In the genomic region with DNA sequence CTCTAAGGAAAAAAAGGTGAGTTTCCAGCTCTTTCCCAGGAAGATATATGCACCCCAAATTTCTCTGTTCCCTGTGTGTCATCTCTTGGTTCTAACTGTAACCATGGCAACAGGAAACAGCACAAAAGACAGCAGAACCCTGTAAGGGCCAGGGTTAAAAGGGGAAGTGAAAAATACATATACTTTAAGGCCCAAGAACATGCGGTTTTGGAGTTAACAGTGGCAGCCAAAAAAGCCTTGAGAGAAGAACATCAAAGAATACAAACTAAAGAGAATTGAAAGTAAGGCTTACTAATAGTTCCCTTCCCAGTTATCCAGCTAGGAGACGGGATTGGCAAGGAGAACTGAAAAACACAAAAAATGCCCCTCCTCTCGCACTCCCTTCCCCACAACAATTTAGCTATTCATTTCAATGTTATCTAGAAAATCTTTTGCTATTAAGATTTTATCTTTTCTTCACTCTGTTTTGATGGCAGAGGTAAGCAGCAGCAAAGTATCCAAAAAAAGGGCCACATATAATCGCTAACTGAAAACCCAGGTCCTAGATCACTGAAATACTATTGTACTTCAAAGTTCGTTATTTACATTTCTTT, we compare ENCODE assay signal across 8 cellular contexts. TPM values are rescaled to one million over a fixed set of nuclear protein-coding genes. Genes with fewer than 3 reads are reported as not detected.
A peak's percentile ranks its signal among the peaks of the same experiment; 100 is the strongest.
DNase-seq lines count a peak whose midpoint lies in the region; ATAC-seq and TF ChIP-seq lines count a peak whose summit lies in the region.

No MANE protein-coding gene starts in this region.

- H3K4me3 ChIP-seq in CD4-positive, alpha-beta memory T cell (ENCODE audit: low read length in 2 of 2): peak overlapping the region; percentile 95 to 100
- H3K4me3 ChIP-seq in esophagus squamous epithelium: peak overlapping the region; percentile 59 to 79 (median 78)
- peak overlapping the region; percentile 59 to 77 for H3K4me3 ChIP-seq in prostate gland

- H3K36me3 ChIP-seq in CD4-positive, alpha-beta memory T cell (ENCODE audit: insufficient read depth, low read length): no peaks in the 10 kb centered on the region
- H3K36me3 ChIP-seq in esophagus squamous epithelium (peaks cover 0 to 12% (median 4%) of the 10 kb centered on the region in 3 donors), prostate gland (no peaks in the 10 kb centered on the region)

- H3K9me3 Mint-ChIP-seq in CD4-positive, alpha-beta memory T cell: peaks cover 0 to 10% (median 0%) of the 10 kb centered on the region in 8 donors

- peak overlapping the region; percentile 93 to 99 (median 98) for H3K27ac Mint-ChIP-seq in CD4-positive, alpha-beta memory T cell

- no peaks in the 10 kb centered on the region for H3K9me3 ChIP-seq in CD4-positive, alpha-beta memory T cell (ENCODE audit: control insufficient read depth in 1 of 2, low read length in 2 of 2)
- H3K9me3 ChIP-seq in esophagus squamous epithelium: no peaks in the 10 kb centered on the region
- H3K9me3 ChIP-seq in prostate gland: no peaks in the 10 kb centered on the region

- POLR2A ChIA-PET in CD4-positive, alpha-beta memory T cell (lab: Charles Lee; ENCODE audit: partially characterized antibody): interaction anchor here (0.7 to 2.5 kb wide), 7 partner anchors 12 to 418 kb away, joined by 3 to 10 read pairs (median 3); a partner anchor contains a TSS

- H3K4me3 Mint-ChIP-seq in CD4-positive, alpha-beta memory T cell: peak overlapping the region; percentile 91 to 99 (median 94)

- ATAC-seq in GM19043 (IDR thresholded peaks at IDR 0.05; ENCODE audit: low read depth, unreplicated experiment): peak; percentile 64
- ATAC-seq in HG03342 (IDR thresholded peaks at IDR 0.05; ENCODE audit: unreplicated experiment): peak; percentile 64

- peaks cover 40 to 64% (median 51%) of the 10 kb centered on the region in 4 donors for H3K4me1 Mint-ChIP-seq in CD4-positive, alpha-beta memory T cell

- no peaks in the 10 kb centered on the region for H3K27me3 ChIP-seq in CD4-positive, alpha-beta memory T cell (ENCODE audit: insufficient read depth, low read length)
- H3K27me3 ChIP-seq in esophagus squamous epithelium (no peaks in the 10 kb centered on the region), prostate gland (replicated peaks; ENCODE audit: insufficient read depth) (no peaks in the 10 kb centered on the region)

- H3K36me3 Mint-ChIP-seq in CD4-positive, alpha-beta memory T cell: peaks cover 20 to 34% of the 10 kb centered on the region in 2 donors

- TF ChIP-seq POLR2A in esophagus squamous epithelium (IDR thresholded peaks at IDR 0.05) (no peak), prostate gland (IDR thresholded peaks at IDR 0.05) (no peak)

- H3K27me3 Mint-ChIP-seq in CD4-positive, alpha-beta memory T cell: peaks cover 0 to 1% of the 10 kb centered on the region in 2 donors

- TF ChIP-seq CTCF in esophagus squamous epithelium (IDR thresholded peaks at IDR 0.05): no peak
- TF ChIP-seq CTCF in prostate gland (IDR thresholded peaks at IDR 0.05): no peak

- 12 to 13% methylated on average over 5 of the region's 5 CpGs for whole genome bisulfite sequencing in esophagus squamous epithelium, 2 donors
- WGBS in prostate gland: 8% methylated on average over 5 of the region's 5 CpGs

- H3K27ac ChIP-seq in CD4-positive, alpha-beta memory T cell (ENCODE audit: low read depth, low read length): peak overlapping the region; percentile 94
- H3K27ac ChIP-seq in esophagus squamous epithelium: peak overlapping the region; percentile 93 to 99 (median 98)
- peak overlapping the region; percentile 96 to 99 for H3K27ac ChIP-seq in prostate gland

- CTCF ChIA-PET in CD4-positive, alpha-beta memory T cell (lab: Charles Lee; ENCODE audit: partially characterized antibody): interaction anchor here (0.8 kb wide), 2 partner anchors 32 to 100 kb away, joined by 3 to 4 read pairs; a partner anchor contains a TSS

- intact Hi-C loops in CD4-positive, alpha-beta memory T cell (cut with micrococcal nuclease): loop anchor here (5.0 kb wide), 1 partner anchor 314 kb away; a partner anchor contains a TSS
- intact Hi-C loops in esophagus squamous epithelium (cut with DNase I): loop anchor here (10.0 kb wide), 1 partner anchor 62 kb away; no protein-coding TSS in a partner anchor
- intact Hi-C loops in prostate gland (cut with DNase I): loop anchor here (2.0 to 5.0 kb wide), 2 partner anchors 14 to 34 kb away; no protein-coding TSS in a partner anchor

- DNase-seq in CD4-positive, alpha-beta memory T cell: peak; percentile 77 to 87 (median 82)
- DNase-seq in T-helper 1 cell (peak in 4 of 5 donors; percentile 10 to 73 (median 32)), esophagus squamous epithelium (lab: John Stamatoyannopoulos, UW) (no peak), prostate gland (ENCODE audit: low spot score) (no peak), superior temporal gyrus (ENCODE audit: extremely low spot score) (no peak)
- no peak for DNase-seq in stimulated activated CD4-positive, alpha-beta T cell treated with anti-CD3 and anti-CD28 coated beads, Interleukin-12 subunit alpha, Interleukin-12 subunit beta, amount 100 ng/mL, for 4 hours

- H3K4me1 ChIP-seq in CD4-positive, alpha-beta memory T cell (ENCODE audit: insufficient read depth, low read length): peaks cover 57% of the 10 kb centered on the region
- H3K4me1 ChIP-seq in esophagus squamous epithelium (peaks cover 0 to 55% (median 30%) of the 10 kb centered on the region in 3 donors), prostate gland (replicated peaks) (peaks cover 11% of the 10 kb centered on the region)

RNA-seq across cellular contexts. Expression of a gene that starts 1.5 kb away (rescaled TPM):
- total RNA-seq in CD4-positive, alpha-beta memory T cell: 10 to 100 TPM; 83.1 to 86.1 TPM
- polyA plus RNA-seq in CD4-positive, alpha-beta memory T cell: 100 to 1,000 TPM; 111 to 126 TPM
- 10 to 100 TPM; 18.1 to 67.5 (median 36.5) TPM for total RNA-seq in esophagus squamous epithelium
- total RNA-seq in prostate gland: 10 to 100 TPM; 80.8 to 93.0 TPM

RNA-seq across cellular contexts. Expression of a gene that starts 31.4 kb away (rescaled TPM):
- 10 to 100 TPM; 48.4 to 52.1 TPM for total RNA-seq in CD4-positive, alpha-beta memory T cell
- 10 to 100 TPM; 30.8 to 38.9 TPM for polyA plus RNA-seq in CD4-positive, alpha-beta memory T cell
- 10 to 100 TPM; 32.4 to 68.5 (median 36.2) TPM for total RNA-seq in esophagus squamous epithelium
- total RNA-seq in prostate gland: 10 to 100 TPM; 31.0 to 81.0 TPM

Comparison
In these comparisons a context has a peak if more than half of its experiments do, and no peak if none do; other contexts are left out.
1. DNase-seq: peak in CD4-positive, alpha-beta memory T cell (5 of 5) and T-helper 1 cell (4 of 5); none in esophagus squamous epithelium (single experiment), prostate gland (single experiment), stimulated activated CD4-positive, alpha-beta T cell treated with anti-CD3 and anti-CD28 coated beads, Interleukin-12 subunit alpha, Interleukin-12 subunit beta, amount 100 ng/mL, for 4 hours (single experiment) and superior temporal gyrus (single experiment).
2. Peak in every context shown above with its lines, with median percentiles within 50 percentile points of each other: H3K27ac ChIP-seq and H3K4me3 ChIP-seq.